ENCODE assay signal across 1 cellular context in genomic region chr10:50510517-50511473, GRCh38.
TF ChIP-seq lines count a peak whose summit lies in the region.

No MANE protein-coding gene starts in this region.

TF ChIP-seq in GM12878, 131 proteins besides CTCF, POLR2A, EP300 and RAD21 (continued from another document):
- no peak for TF ChIP-seq ZBTB4 (CRISPR knock-in tag; IDR thresholded peaks at IDR 0.05)
